ENCODE assay signal across 31 cellular contexts in genomic region chr20:58149412-58150091, GRCh38.
DNase-seq lines count a peak whose midpoint lies in the region; ATAC-seq, FAIRE-seq and TF ChIP-seq lines count a peak whose summit lies in the region.
"Had no signal": no experiment of that assay in that cellular context is flagged by ENCODE, and none has a peak within 500 bp of the region (broad histone marks: within the 10 kb centered on the region; RNA-seq: fewer than 3 reads in every experiment).

No MANE protein-coding gene starts in this region.

- no peaks in the 10 kb centered on the region for H3K36me3 ChIP-seq in breast epithelium
- no peaks in the 10 kb centered on the region for H3K36me3 ChIP-seq in kidney (ENCODE audit: control insufficient read depth in 1 of 2, insufficient read depth in 2 of 2, low read length in 2 of 2)
- no peaks in the 10 kb centered on the region for H3K36me3 ChIP-seq in CD4-positive, alpha-beta memory T cell (ENCODE audit: insufficient read depth, low read length)
- H3K36me3 ChIP-seq: esophagus squamous epithelium, lower lobe of right lung, sigmoid colon, upper lobe of right lung had no signal

- H3K27ac Mint-ChIP-seq in MCF 10A (ENCODE audit: low read depth, unreplicated experiment) = no peak overlapping the region
- H3K27ac Mint-ChIP-seq in activated CD8-positive, alpha-beta T cell treated with anti-CD3 and anti-CD28 coated beads, Interleukin-2, amount 10 ng/mL, durations not matched to agents 7 days and 5 days = no peak overlapping the region
- H3K27ac Mint-ChIP-seq in CD4-positive, alpha-beta memory T cell = no peak overlapping the region
- H3K27ac Mint-ChIP-seq: activated naive CD4-positive, alpha-beta T cell treated with anti-CD3 and anti-CD28 coated beads for 36 hours; activated T-helper 1 cell treated with anti-CD3 and anti-CD28 coated beads, Interleukin-12 subunit alpha, Interleukin-12 subunit beta, Interleukin-2, Interleukin-4 antibody, amounts not matched to agents 30 ng/mL and 10 ng/mL and 1 ng/mL, durations not matched to agents 14 hours and 24 hours and 36 hours; CD4-positive, CD25-positive, alpha-beta regulatory T cell; naive thymus-derived CD8-positive, alpha-beta T cell; T-helper 17 cell had no signal

- H3K27ac ChIP-seq in breast epithelium (no peak overlapping the region), kidney (ENCODE audit: low read depth in 2 of 2, low read length in 2 of 2) (no peak overlapping the region), dorsolateral prefrontal cortex (no peak overlapping the region)
- H3K27ac ChIP-seq in CD4-positive, alpha-beta memory T cell (ENCODE audit: low read depth, low read length) = no peak overlapping the region
- H3K27ac ChIP-seq: body of pancreas, esophagus squamous epithelium, lower lobe of right lung, psoas muscle, sigmoid colon, upper lobe of right lung had no signal

- H3K9me3 ChIP-seq in breast epithelium (no peaks in the 10 kb centered on the region), kidney (ENCODE audit: control insufficient read depth in 1 of 2, low read length in 2 of 2) (no peaks in the 10 kb centered on the region)
- H3K9me3 ChIP-seq in CD4-positive, alpha-beta memory T cell (ENCODE audit: control insufficient read depth in 1 of 2, low read length in 2 of 2) = no peaks in the 10 kb centered on the region
- H3K9me3 ChIP-seq: body of pancreas, esophagus squamous epithelium, lower lobe of right lung, psoas muscle, sigmoid colon, upper lobe of right lung had no signal

- no peaks in the 10 kb centered on the region for H3K4me1 ChIP-seq in breast epithelium
- H3K4me1 ChIP-seq in kidney (ENCODE audit: control insufficient read depth in 1 of 2, insufficient read depth in 1 of 2, low read depth in 1 of 2, low read length in 2 of 2) = no peaks in the 10 kb centered on the region
- no peaks in the 10 kb centered on the region for H3K4me1 ChIP-seq in CD4-positive, alpha-beta memory T cell (ENCODE audit: insufficient read depth, low read length)
- H3K4me1 ChIP-seq: body of pancreas, lower lobe of right lung, psoas muscle, upper lobe of right lung had no signal

- CTCF ChIA-PET in MCF 10A (lab: Yijun Ruan, JAX) = interaction anchor here (0.5 to 1.8 kb wide), 8 partner anchors 24 to 749 kb away, joined by 3 to 7 read pairs (median 3); no protein-coding TSS in a partner anchor
- CTCF ChIA-PET in activated CD8-positive, alpha-beta T cell treated with anti-CD3 and anti-CD28 coated beads, Interleukin-2, amount 10 ng/mL, durations not matched to agents 7 days and 5 days (lab: Charles Lee) = no interaction called here
- CTCF ChIA-PET in CD4-positive, alpha-beta memory T cell (lab: Charles Lee; ENCODE audit: partially characterized antibody) = interaction anchor here (0.9 kb wide), 1 partner anchor 30 kb away, joined by 3 read pairs; no protein-coding TSS in a partner anchor

- ATAC-seq in activated CD8-positive, alpha-beta T cell treated with anti-CD3 and anti-CD28 coated beads, Interleukin-2, amount 10 ng/mL, durations not matched to agents 7 days and 5 days = no peak
- ATAC-seq: body of pancreas; GM12878; HepG2; lower lobe of right lung; naive thymus-derived CD8-positive, alpha-beta T cell; psoas muscle; T-helper 17 cell; upper lobe of right lung had no signal

- no peaks in the 10 kb centered on the region for H3K36me3 Mint-ChIP-seq in MCF 10A (ENCODE audit: insufficient read depth, unreplicated experiment)
- no peaks in the 10 kb centered on the region for H3K36me3 Mint-ChIP-seq in activated CD8-positive, alpha-beta T cell treated with anti-CD3 and anti-CD28 coated beads, Interleukin-2, amount 10 ng/mL, durations not matched to agents 7 days and 5 days (ENCODE audit: low read depth)
- H3K36me3 Mint-ChIP-seq in CD4-positive, alpha-beta memory T cell = no peaks in the 10 kb centered on the region
- H3K36me3 Mint-ChIP-seq: CD4-positive, CD25-positive, alpha-beta regulatory T cell; naive thymus-derived CD8-positive, alpha-beta T cell had no signal

- no peak overlapping the region for H3K4me3 ChIP-seq in breast epithelium
- H3K4me3 ChIP-seq in kidney (ENCODE audit: low read length in 2 of 2) = no peak overlapping the region
- H3K4me3 ChIP-seq in dorsolateral prefrontal cortex = no peak overlapping the region
- no peak overlapping the region for H3K4me3 ChIP-seq in CD4-positive, alpha-beta memory T cell (ENCODE audit: low read length in 2 of 2)
- H3K4me3 ChIP-seq: body of pancreas, esophagus squamous epithelium, GM12878, lower lobe of right lung, psoas muscle, sigmoid colon, upper lobe of right lung had no signal

- intact Hi-C loops in MCF 10A (cut with micrococcal nuclease) = no loop called here
- intact Hi-C loops in breast epithelium (cut with DNase I; ENCODE audit: low total_unique reads) = no loop called here
- intact Hi-C loops in kidney (cut with DNase I) = no loop called here
- intact Hi-C loops in dorsolateral prefrontal cortex (cut with DNase I) = no loop called here
- intact Hi-C loops in CD4-positive, alpha-beta memory T cell (cut with micrococcal nuclease) = no loop called here

- no TSS peak for BruUV-seq in MCF 10A (replicated peaks; lab: Mats Ljungman, UMichigan)

- no peak for FAIRE-seq in kidney (lab: Jason Lieb, UNC)
- FAIRE-seq: endometrium, GM12878, H54, HepG2 had no signal

- H3K9me3 Mint-ChIP-seq in MCF 10A (ENCODE audit: unreplicated experiment) = no peaks in the 10 kb centered on the region
- H3K9me3 Mint-ChIP-seq in activated CD8-positive, alpha-beta T cell treated with anti-CD3 and anti-CD28 coated beads, Interleukin-2, amount 10 ng/mL, durations not matched to agents 7 days and 5 days (ENCODE audit: insufficient read depth) = no peaks in the 10 kb centered on the region
- peaks cover 0 to 3% (median 0%) of the 10 kb centered on the region in 8 donors for H3K9me3 Mint-ChIP-seq in CD4-positive, alpha-beta memory T cell
- H3K9me3 Mint-ChIP-seq: activated naive CD4-positive, alpha-beta T cell treated with anti-CD3 and anti-CD28 coated beads for 36 hours; activated T-helper 1 cell treated with anti-CD3 and anti-CD28 coated beads, Interleukin-12 subunit alpha, Interleukin-12 subunit beta, Interleukin-2, Interleukin-4 antibody, amounts not matched to agents 30 ng/mL and 10 ng/mL and 1 ng/mL, durations not matched to agents 14 hours and 24 hours and 36 hours had no signal

- POLR2A ChIA-PET in MCF 10A (lab: Yijun Ruan, JAX) = no interaction called here
- POLR2A ChIA-PET in activated CD8-positive, alpha-beta T cell treated with anti-CD3 and anti-CD28 coated beads, Interleukin-2, amount 10 ng/mL, durations not matched to agents 7 days and 5 days (lab: Charles Lee) = no interaction called here
- POLR2A ChIA-PET in CD4-positive, alpha-beta memory T cell (lab: Charles Lee; ENCODE audit: partially characterized antibody) = no interaction called here

- peak; percentile 27 for DNase-seq in MCF 10A (ENCODE audit: unreplicated experiment)
- no peak for DNase-seq in breast epithelium (ENCODE audit: low spot score in 2 of 2)
- DNase-seq in NCI-H69 (lab: John Stamatoyannopoulos, UW) = peak; percentile 47
- peak; percentile 8 for DNase-seq in kidney
- DNase-seq in activated CD8-positive, alpha-beta memory T cell treated with anti-CD3 and anti-CD28 coated beads for 24 hours = no peak
- DNase-seq in dorsolateral prefrontal cortex = no peak
- DNase-seq in activated CD8-positive, alpha-beta T cell treated with anti-CD3 and anti-CD28 coated beads, Interleukin-2, amount 10 ng/mL, durations not matched to agents 7 days and 5 days = no peak
- DNase-seq in CD4-positive, alpha-beta memory T cell = no peak
- DNase-seq: 8988T; activated CD8-positive, alpha-beta memory T cell treated with anti-CD3 and anti-CD28 coated beads, Interleukin-2, amount 50 U/mL, for 4 hours; activated naive CD4-positive, alpha-beta T cell treated with anti-CD3 and anti-CD28 coated beads for 36 hours; CD4-positive, CD25-positive, alpha-beta regulatory T cell; esophagus squamous epithelium; foreskin melanocyte; lower lobe of right lung; naive thymus-derived CD8-positive, alpha-beta T cell; NCI-H1694; NCI-H446 treated with DMSO at 0.1 percent for 48 hours; occipital lobe; psoas muscle; SHP77; sigmoid colon; stimulated activated CD4-positive, alpha-beta T cell treated with anti-CD3 and anti-CD28 coated beads, Interleukin-4, amount 100 ng/mL, for 24 hours; T-helper 17 cell; upper lobe of right lung had no signal

- no peak overlapping the region for H3K9ac ChIP-seq in kidney (ENCODE audit: low read length in 2 of 2)

- TF ChIP-seq CTCF in MCF 10A (IDR thresholded peaks at IDR 0.05; ENCODE audit: unreplicated experiment) = no peak
- TF ChIP-seq CTCF in breast epithelium (IDR thresholded peaks at IDR 0.05) = no peak
- TF ChIP-seq CTCF in kidney (IDR thresholded peaks at IDR 0.05; ENCODE audit: borderline replicate concordance, extremely low read depth, insufficient read depth) = no peak
- no peak for TF ChIP-seq CTCF in dorsolateral prefrontal cortex (IDR thresholded peaks at IDR 0.05 in 54 of 56, conservative IDR thresholded peaks at IDR 0.05 in 2 of 56; ENCODE audit: low read depth in 1 of 56, partially characterized antibody in 56 of 56)

- H3K4me3 Mint-ChIP-seq in MCF 10A (ENCODE audit: unreplicated experiment) = no peak overlapping the region
- no peak overlapping the region for H3K4me3 Mint-ChIP-seq in activated CD8-positive, alpha-beta T cell treated with anti-CD3 and anti-CD28 coated beads, Interleukin-2, amount 10 ng/mL, durations not matched to agents 7 days and 5 days
- H3K4me3 Mint-ChIP-seq in CD4-positive, alpha-beta memory T cell = no peak overlapping the region
- H3K4me3 Mint-ChIP-seq: activated naive CD4-positive, alpha-beta T cell treated with anti-CD3 and anti-CD28 coated beads for 36 hours; activated T-helper 1 cell treated with anti-CD3 and anti-CD28 coated beads, Interleukin-12 subunit alpha, Interleukin-12 subunit beta, Interleukin-2, Interleukin-4 antibody, amounts not matched to agents 30 ng/mL and 10 ng/mL and 1 ng/mL, durations not matched to agents 14 hours and 24 hours and 36 hours; naive thymus-derived CD8-positive, alpha-beta T cell; T-helper 17 cell had no signal

- H3K4me1 Mint-ChIP-seq in MCF 10A (ENCODE audit: insufficient read depth, unreplicated experiment) = peaks cover 4% of the 10 kb centered on the region
- no peaks in the 10 kb centered on the region for H3K4me1 Mint-ChIP-seq in activated CD8-positive, alpha-beta T cell treated with anti-CD3 and anti-CD28 coated beads, Interleukin-2, amount 10 ng/mL, durations not matched to agents 7 days and 5 days (ENCODE audit: low read depth)
- peaks cover 0 to 2% (median 0%) of the 10 kb centered on the region in 4 donors for H3K4me1 Mint-ChIP-seq in CD4-positive, alpha-beta memory T cell

- no peak for TF ChIP-seq POLR2A in breast epithelium (IDR thresholded peaks at IDR 0.05)

- H3K27me3 Mint-ChIP-seq in MCF 10A (ENCODE audit: insufficient read depth, unreplicated experiment) = peaks cover 66% of the 10 kb centered on the region
- H3K27me3 Mint-ChIP-seq in activated CD8-positive, alpha-beta T cell treated with anti-CD3 and anti-CD28 coated beads, Interleukin-2, amount 10 ng/mL, durations not matched to agents 7 days and 5 days (ENCODE audit: low read depth) = peaks cover 29% of the 10 kb centered on the region
- peaks cover 29 to 30% of the 10 kb centered on the region in 2 donors for H3K27me3 Mint-ChIP-seq in CD4-positive, alpha-beta memory T cell

- H3K27me3 ChIP-seq in breast epithelium (peaks cover 0 to 12% of the 10 kb centered on the region in 2 donors), dorsolateral prefrontal cortex (peaks cover 0 to 30% (median 10%) of the 10 kb centered on the region in 45 donors)
- no peaks in the 10 kb centered on the region for H3K27me3 ChIP-seq in CD4-positive, alpha-beta memory T cell (ENCODE audit: insufficient read depth, low read length)
- H3K27me3 ChIP-seq: body of pancreas had no signal

Comparison
In these comparisons a context has a peak if more than half of its experiments do, and no peak if none do; other contexts are left out.
1. DNase-seq: peak in MCF 10A (single experiment), NCI-H69 (single experiment) and kidney (single experiment); none in breast epithelium (0 of 2), activated CD8-positive, alpha-beta memory T cell treated with anti-CD3 and anti-CD28 coated beads for 24 hours (single experiment), dorsolateral prefrontal cortex (0 of 10), activated CD8-positive, alpha-beta T cell treated with anti-CD3 and anti-CD28 coated beads, Interleukin-2, amount 10 ng/mL, durations not matched to agents 7 days and 5 days (single experiment) and CD4-positive, alpha-beta memory T cell (0 of 5).